ENCODE assay signal across 9 cellular contexts in genomic region chr2:97662386-97662894, GRCh38. TPM values are rescaled to one million over a fixed set of nuclear protein-coding genes. Genes with fewer than 3 reads are reported as not detected.
DNase-seq lines count a peak whose midpoint lies in the region; TF ChIP-seq lines count a peak whose summit lies in the region.
"Had no signal": no experiment of that assay in that cellular context is flagged by ENCODE, and none has a peak within 500 bp of the region (broad histone marks: within the 10 kb centered on the region; RNA-seq: fewer than 3 reads in every experiment).

No MANE protein-coding gene starts in this region.

- no peak for DNase-seq in AG10803 (ENCODE audit: low read depth)
- DNase-seq in HL-60 (ENCODE audit: low read depth in 1 of 2, low spot score in 1 of 2), result peak in 1 of 2 experiments; percentile 64
- no peak for DNase-seq in mammary epithelial cell
- no peak for DNase-seq in mesenteric fat pad (ENCODE audit: low spot score)
- no peak for DNase-seq in cerebellum (ENCODE audit: low spot score)
- DNase-seq in activated gamma-delta T cell (lab: John Stamatoyannopoulos, UW), result no peak
- no peak for DNase-seq in NCI-H524 treated with DMSO at 0.1 percent for 48 hours (lab: John Stamatoyannopoulos, UW)

- peak overlapping the region; percentile 81 for H3K4me2 ChIP-seq in mammary epithelial cell (ENCODE audit: insufficient read depth, low read depth, low read length)

- H3K9me3 ChIP-seq in mammary epithelial cell (replicated peaks; ENCODE audit: insufficient read depth, low read length) (no peaks in the 10 kb centered on the region), mucosa of stomach (ENCODE audit: control insufficient read depth, low read length) (no peaks in the 10 kb centered on the region)

- H3K9ac ChIP-seq in mammary epithelial cell (ENCODE audit: insufficient read depth, low read length) (peak overlapping the region; percentile 89), mucosa of stomach (ENCODE audit: low read length) (peak overlapping the region; percentile 82)

- peaks cover 15% of the 10 kb centered on the region for H3K4me1 ChIP-seq in mammary epithelial cell (ENCODE audit: insufficient read depth, low read length)
- peaks cover 15% of the 10 kb centered on the region for H3K4me1 ChIP-seq in mucosa of stomach (ENCODE audit: control insufficient read depth, insufficient read depth, low read length)

- in situ Hi-C loops in mammary epithelial cell (cut with MboI; ENCODE audit: low sequenced_read_pairs in 2 of 2), result loop anchor here (25.0 kb wide), 1 partner anchor 1600 kb away; no protein-coding TSS in a partner anchor

- dilution Hi-C loops in mammary epithelial cell (cut with HindIII; ENCODE audit: low sequenced_read_pairs), result no loop called here

- H3K27ac ChIP-seq in HL-60 (replicated peaks) (peak overlapping the region; percentile 96), mammary epithelial cell (ENCODE audit: insufficient read depth, low read depth, low read length) (peak overlapping the region; percentile 79)

- no TSS peak for BruUV-seq in mammary epithelial cell (replicated peaks; lab: Mats Ljungman, UMichigan)

- H4K20me1 ChIP-seq in mammary epithelial cell (ENCODE audit: insufficient read depth, low read length), result no peaks in the 10 kb centered on the region

- WGBS in mammary epithelial cell (ENCODE audit: low coverage, missing lambda C conversion rate), result 62% methylated on average over 11 of the region's 12 CpGs

- CTCF ChIA-PET in mammary epithelial cell (lab: Charles Lee; ENCODE audit: low non-redundant PET), result interaction anchor here (1.1 kb wide), 1 partner anchor 72 kb away, joined by 4 read pairs; no protein-coding TSS in a partner anchor

- intact Hi-C loops in mammary epithelial cell (cut with micrococcal nuclease), result no loop called here

- H3K4me3 ChIP-seq in AG10803 (ENCODE audit: low read length) (peak overlapping the region; percentile 78), HL-60 (replicated peaks; ENCODE audit: insufficient read depth, low read length) (peak overlapping the region; percentile 64), mammary epithelial cell (replicated peaks in 1 of 3; ENCODE audit: insufficient read depth in 1 of 3, low read depth in 2 of 3, low read length in 3 of 3) (peak overlapping the region; percentile 70 to 80 (median 75)), mucosa of stomach (ENCODE audit: low read length) (peak overlapping the region; percentile 28)

- no peaks in the 10 kb centered on the region for H3K27me3 ChIP-seq in HL-60 (ENCODE audit: insufficient read depth, poor library complexity, severe bottlenecking)
- no peaks in the 10 kb centered on the region for H3K27me3 ChIP-seq in mammary epithelial cell (ENCODE audit: insufficient read depth, low read length)
- H3K27me3 ChIP-seq in mucosa of stomach (ENCODE audit: control insufficient read depth, insufficient read depth, low read length), result no peaks in the 10 kb centered on the region

- peak overlapping the region; percentile 70 for H2AFZ ChIP-seq in mammary epithelial cell (ENCODE audit: low read depth, low read length)

- no peak for TF ChIP-seq CTCF in AG10803 (conservative IDR thresholded peaks at IDR 0.05; ENCODE audit: low read length)
- TF ChIP-seq CTCF in HL-60 (IDR thresholded peaks at IDR 0.05; ENCODE audit: insufficient read depth, low read length), result no peak
- no peak for TF ChIP-seq CTCF in mammary epithelial cell (conservative IDR thresholded peaks at IDR 0.05 in 1 of 2, IDR thresholded peaks at IDR 0.05 in 1 of 2; ENCODE audit: extremely low read depth in 1 of 2, insufficient read depth in 1 of 2, low read depth in 1 of 2, low read length in 2 of 2)

- H3K36me3 ChIP-seq in mammary epithelial cell (ENCODE audit: insufficient read depth, low read length) (peaks cover 8% of the 10 kb centered on the region), mucosa of stomach (ENCODE audit: control insufficient read depth, insufficient read depth, low read length) (peaks cover 8% of the 10 kb centered on the region)

- H3K79me2 ChIP-seq in mammary epithelial cell (ENCODE audit: insufficient read depth, low read length), result peaks cover 44% of the 10 kb centered on the region

RNA-seq across cellular contexts. Expression of gene ACTR1B, which starts 1.4 kb away (rescaled TPM):
- total RNA-seq in mammary epithelial cell (10 to 100 TPM; 51.8 to 56.4 TPM), mesenteric fat pad (47.6 TPM), cerebellum (28.6 TPM)
- polyA plus RNA-seq in mammary epithelial cell, result 48.5 TPM
- polyA minus RNA-seq in mammary epithelial cell, result 35.4 TPM

RNA-seq across cellular contexts. Expression of gene C2orf92, which starts 7.1 kb away (rescaled TPM):
- total RNA-seq in mammary epithelial cell (1 to 10 TPM; 1.5 to 2.8 TPM), mesenteric fat pad (5.9 TPM), cerebellum (15.7 TPM)
- polyA plus RNA-seq in mammary epithelial cell, result 0.84 TPM
- polyA minus RNA-seq in mammary epithelial cell, result not detected

RNA-seq across cellular contexts. Expression of gene COX5B, which starts 16.6 kb away (rescaled TPM):
- total RNA-seq in mammary epithelial cell, result 100 to 1,000 TPM; 120 to 181 TPM
- 319 TPM for polyA plus RNA-seq in mammary epithelial cell
- 13.2 TPM for polyA minus RNA-seq in mammary epithelial cell
- 221 TPM for total RNA-seq in mesenteric fat pad
- total RNA-seq in cerebellum, result 120 TPM

RNA-seq across cellular contexts. Expression of gene ZAP70, which starts 50.9 kb away (rescaled TPM):
- total RNA-seq in mammary epithelial cell (under 1 TPM in 1 of 2 donors, not detected in 1; 0.17 TPM), mesenteric fat pad (1.3 TPM), cerebellum (0.45 TPM)
- polyA plus RNA-seq in mammary epithelial cell, result 0.06 TPM
- polyA minus RNA-seq in mammary epithelial cell, result not detected
- total RNA-seq: lung microvascular endothelial cell had no signal

Comparison
In these comparisons a context has a peak if more than half of its experiments do, and no peak if none do; other contexts are left out.
1. H3K4me3 ChIP-seq: peak in every context shown above with its lines; median percentile 78 in AG10803; 75 in mammary epithelial cell; 64 in HL-60; 28 in mucosa of stomach.